ENCODE assay signal across 8 cellular contexts in genomic region chr12:12803186-12803585, GRCh38. TPM values are rescaled to one million over a fixed set of nuclear protein-coding genes. Genes with fewer than 3 reads are reported as not detected.
DNase-seq lines count a peak whose midpoint lies in the region; ATAC-seq and TF ChIP-seq lines count a peak whose summit lies in the region.

No MANE protein-coding gene starts in this region.

- no CpG with 5 or more reads among the region's 2 CpGs for WGBS in trophoblast cell (ENCODE audit: extremely low coverage, insufficient coverage, insufficient read length)

- H3K4ac ChIP-seq in trophoblast cell (ENCODE audit: low read depth, low read length) = no peak overlapping the region

- no peak overlapping the region for H2AK5ac ChIP-seq in trophoblast cell (ENCODE audit: low read length)

- no peak overlapping the region for H3K9ac ChIP-seq in trophoblast cell (ENCODE audit: low read length)

- no peak overlapping the region for H3K27ac ChIP-seq in trophoblast cell (ENCODE audit: low read depth, low read length)

- no peak overlapping the region for H4K12ac ChIP-seq in trophoblast cell (ENCODE audit: low read depth, low read length)

- no peak overlapping the region for H3K18ac ChIP-seq in trophoblast cell (ENCODE audit: low read length)

- no peak overlapping the region for H4K8ac ChIP-seq in trophoblast cell (ENCODE audit: low read depth, low read length)

- ATAC-seq in HG02642 (IDR thresholded peaks at IDR 0.05; ENCODE audit: poor library complexity, unreplicated experiment) = peak; percentile 79

- H3K79me2 ChIP-seq in trophoblast cell (ENCODE audit: control insufficient read depth, insufficient read depth, low read length, poor library complexity) = no peaks in the 10 kb centered on the region

- H3K4me3 ChIP-seq in epithelial cell of proximal tubule (ENCODE audit: low read depth, low read length) = no peak overlapping the region
- no peak overlapping the region for H3K4me3 ChIP-seq in trophoblast cell (ENCODE audit: low read depth, low read length)

- H4K91ac ChIP-seq in trophoblast cell (ENCODE audit: low read depth, low read length) = no peak overlapping the region

- no peaks in the 10 kb centered on the region for H3K27me3 ChIP-seq in trophoblast cell (ENCODE audit: insufficient read depth, low read length)

- no peak overlapping the region for H3K4me2 ChIP-seq in trophoblast cell (ENCODE audit: low read length)

- H3K9me3 ChIP-seq in trophoblast cell (ENCODE audit: insufficient read depth, low read depth, low read length) = no peaks in the 10 kb centered on the region

- H3K36me3 ChIP-seq in trophoblast cell (ENCODE audit: control insufficient read depth in 1 of 2, insufficient read depth in 2 of 2, low read length in 2 of 2) = no peaks in the 10 kb centered on the region

- H2BK120ac ChIP-seq in trophoblast cell (ENCODE audit: insufficient read depth, low read length, poor library complexity) = no peak overlapping the region

- no peaks in the 10 kb centered on the region for H3K79me1 ChIP-seq in trophoblast cell (ENCODE audit: low read length)

- no peak for TF ChIP-seq CTCF in epithelial cell of proximal tubule (conservative IDR thresholded peaks at IDR 0.05; ENCODE audit: low read depth, low read length)

- DNase-seq in NK-92 treated with Interleukin-12 subunit alpha and Interleukin-12 subunit beta, amount 100 ng/mL, for 24 hours (lab: John Stamatoyannopoulos, UW) = peak; percentile 21
- DNase-seq in NK-92 (lab: John Stamatoyannopoulos, UW; ENCODE audit: unreplicated experiment) = no peak
- DNase-seq in MV-4-11 (lab: John Stamatoyannopoulos, UW) = peak; percentile 54
- DNase-seq in activated CD4-positive, alpha-beta T cell treated with anti-CD3 and anti-CD28 coated beads for 48 hours = peak; percentile 49
- DNase-seq in epithelial cell of proximal tubule (ENCODE audit: low read depth) = peak; percentile 86
- DNase-seq in trophoblast cell = peak; percentile 45 to 58
- DNase-seq in NCI-H1105 (lab: John Stamatoyannopoulos, UW) = no peak

- no peak overlapping the region for H2BK5ac ChIP-seq in trophoblast cell (ENCODE audit: low read depth, low read length, poor library complexity)

- H3K4me1 ChIP-seq in trophoblast cell (ENCODE audit: control insufficient read depth in 1 of 2, insufficient read depth in 2 of 2, low read length in 2 of 2) = peaks cover 4 to 7% of the 10 kb centered on the region in 2 experiments

- H3K14ac ChIP-seq in trophoblast cell (ENCODE audit: low read length) = no peak overlapping the region

- H3K23ac ChIP-seq in trophoblast cell (ENCODE audit: low read length) = no peak overlapping the region

- H2BK12ac ChIP-seq in trophoblast cell (ENCODE audit: low read length) = no peak overlapping the region

- no peak overlapping the region for H2AFZ ChIP-seq in trophoblast cell (ENCODE audit: insufficient read depth, low read length, poor library complexity)

RNA-seq across cellular contexts. Expression of gene DDX47, which starts 10.0 kb away (rescaled TPM):
- 106 and 110 TPM in 2 replicates for total RNA-seq in epithelial cell of proximal tubule
- polyA plus RNA-seq in trophoblast cell (2013) = 40.9 and 41.6 TPM in 2 replicates

RNA-seq across cellular contexts. Expression of gene APOLD1, which starts 17.7 kb away (rescaled TPM):
- 1.5 and 3.1 TPM in 2 replicates for total RNA-seq in epithelial cell of proximal tubule
- 0.39 and 0.44 TPM in 2 replicates for polyA plus RNA-seq in trophoblast cell (2013)

Comparison
In these comparisons a context has a peak if more than half of its experiments do, and no peak if none do; other contexts are left out.
1. DNase-seq: peak in NK-92 treated with Interleukin-12 subunit alpha and Interleukin-12 subunit beta, amount 100 ng/mL, for 24 hours (single experiment), MV-4-11 (single experiment), activated CD4-positive, alpha-beta T cell treated with anti-CD3 and anti-CD28 coated beads for 48 hours (single experiment), epithelial cell of proximal tubule (single experiment) and trophoblast cell (2 of 2); none in NK-92 (single experiment) and NCI-H1105 (single experiment).